18 cellular contexts compared by ENCODE assay signal in genomic region chr3:13289771-13290285, GRCh38.
A peak's percentile ranks its signal among the peaks of the same experiment; 100 is the strongest.
DNase-seq lines count a peak whose midpoint lies in the region; ATAC-seq, FAIRE-seq and TF ChIP-seq lines count a peak whose summit lies in the region.
"Had no signal": no experiment of that assay in that cellular context is flagged by ENCODE, and none has a peak within 500 bp of the region (broad histone marks: within the 10 kb centered on the region; RNA-seq: fewer than 3 reads in every experiment).

No MANE protein-coding gene starts in this region.

- no peaks in the 10 kb centered on the region for H3K79me2 ChIP-seq in H1 (ENCODE audit: control insufficient read depth in 1 of 2, insufficient read depth in 2 of 2, low read length in 2 of 2)

- no peak overlapping the region for H3K23ac ChIP-seq in H1 (ENCODE audit: insufficient read length)

- no peak overlapping the region for H2BK5ac ChIP-seq in H1 (ENCODE audit: low read depth, low read length)

- H3K4me3 Mint-ChIP-seq in progenitor cell of endocrine pancreas (ENCODE audit: low read depth): no peak overlapping the region
- H3K4me3 Mint-ChIP-seq: B cell; CD8-positive, alpha-beta T cell had no signal

- H2BK15ac ChIP-seq in H1 (ENCODE audit: low read length): no peak overlapping the region

- H2BK120ac ChIP-seq in H1 (replicated peaks; ENCODE audit: low read depth, low read length): no peak overlapping the region

- H3K9ac ChIP-seq in H1 (replicated peaks in 1 of 4; ENCODE audit: extremely low read depth in 1 of 4, low read depth in 3 of 4, low read length in 3 of 4): no peak overlapping the region
- H3K9ac ChIP-seq: BLaER1 treated with 17β-estradiol and CSF1 and Interleukin-3, amounts not matched to agents 10 nM and 100 nM had no signal

- no peak overlapping the region for H2AK5ac ChIP-seq in H1 (ENCODE audit: low read depth, low read length)

- CTCF ChIA-PET in H1 (lab: Charles Lee; ENCODE audit: partially characterized antibody): interaction anchor here (0.6 to 1.1 kb wide), 4 partner anchors 11 to 452 kb away, joined by 3 read pairs; no protein-coding TSS in a partner anchor

- no peaks in the 10 kb centered on the region for H3K79me1 ChIP-seq in H1 (ENCODE audit: low read depth, low read length)

- H3K9me3 Mint-ChIP-seq in progenitor cell of endocrine pancreas (ENCODE audit: low read depth): peaks cover 9% of the 10 kb centered on the region

- 0 out of 2 replicates have a peak overlapping the region, but pooled peaks have one; percentile 18 for H2BK12ac ChIP-seq in H1 (ENCODE audit: low read depth, low read length)

- no peak for TF ChIP-seq EP300 in H1 (IDR thresholded peaks at IDR 0.05; ENCODE audit: borderline replicate concordance in 1 of 2, low read depth in 2 of 2, low read length in 2 of 2)

- no peaks in the 10 kb centered on the region for H3K4me1 ChIP-seq in heart right ventricle
- H3K4me1 ChIP-seq in H1 (replicated peaks in 1 of 4; ENCODE audit: control insufficient read depth in 3 of 4, insufficient read depth in 4 of 4, low read length in 3 of 4): peaks cover 0 to 9% (median 6%) of the 10 kb centered on the region in 4 experiments; a peak in 4 of 7 replicates
- no peaks in the 10 kb centered on the region for H3K4me1 ChIP-seq in upper lobe of right lung
- H3K4me1 ChIP-seq: HAP-1 had no signal

- TF ChIP-seq CTCF in heart right ventricle (IDR thresholded peaks at IDR 0.05) (no peak), H1 (IDR thresholded peaks at IDR 0.05; ENCODE audit: control extremely low read depth in 1 of 3, insufficient read depth in 1 of 3, low read depth in 1 of 3, low read length in 3 of 3) (no peak), upper lobe of right lung (IDR thresholded peaks at IDR 0.05) (no peak), progenitor cell of endocrine pancreas (IDR thresholded peaks at IDR 0.05; ENCODE audit: unreplicated experiment) (no peak)

- no peak for TF ChIP-seq RAD21 in H1 (IDR thresholded peaks at IDR 0.05 in 1 of 2, conservative IDR thresholded peaks at IDR 0.05 in 1 of 2; ENCODE audit: low read depth in 2 of 2, low read length in 2 of 2)

- no peak overlapping the region for H3K4me2 ChIP-seq in H1 (ENCODE audit: insufficient read depth in 1 of 2, low read depth in 2 of 2, low read length in 2 of 2)

- ATAC-seq in Right ventricle myocardium superior (ENCODE audit: poor library complexity): no peak
- no peak for ATAC-seq in heart right ventricle
- ATAC-seq in upper lobe of right lung: peak; percentile 17
- ATAC-seq: CD8-positive, alpha-beta T cell; HepG2 had no signal

- 80 to 82% methylated on average over 9 of the region's 9 CpGs for WGBS in heart right ventricle, 2 donors
- WGBS in H1 (ENCODE audit: extremely low coverage in 1 of 2, insufficient coverage in 1 of 2, insufficient read length in 1 of 2, insufficient replicate concordance in 2 of 2, low coverage in 1 of 2, low lambda C conversion rate in 2 of 2, missing lambda C conversion rate in 1 of 2), 2 experiments: 89% methylated on average over 9 of the region's 9 CpGs; no CpG with 5 or more reads in 1 of the 2 experiments

- POLR2A ChIA-PET in H1 (lab: Charles Lee; ENCODE audit: partially characterized antibody): no interaction called here

- no peak overlapping the region for H3K56ac ChIP-seq in H1 (replicated peaks; ENCODE audit: insufficient read length, low read depth, low read length)

- H3K27ac ChIP-seq in heart right ventricle (no peak overlapping the region), H1 (ENCODE audit: low read depth, low read length) (no peak overlapping the region), upper lobe of right lung (no peak overlapping the region)
- H3K27ac ChIP-seq: BLaER1 treated with 17β-estradiol and CSF1 and Interleukin-3, amounts not matched to agents 10 nM and 100 nM had no signal

- H3K4me3 ChIP-seq in heart right ventricle (no peak overlapping the region), H1 (ENCODE audit: extremely low read depth in 1 of 4, insufficient read depth in 2 of 4, low read depth in 3 of 4, low read length in 4 of 4) (no peak overlapping the region), upper lobe of right lung (no peak overlapping the region)
- H3K4me3 ChIP-seq: BLaER1 treated with 17β-estradiol and CSF1 and Interleukin-3, amounts not matched to agents 10 nM and 100 nM; HAP-1 had no signal

- H3K23me2 ChIP-seq in H1 (ENCODE audit: low read depth, low read length): no peaks in the 10 kb centered on the region

- H3K36me3 ChIP-seq in heart right ventricle (no peaks in the 10 kb centered on the region), H1 (ENCODE audit: control insufficient read depth in 2 of 4, insufficient read depth in 4 of 4, low read length in 3 of 4) (no peaks in the 10 kb centered on the region), upper lobe of right lung (no peaks in the 10 kb centered on the region)
- H3K36me3 ChIP-seq: HAP-1 had no signal

- no peak overlapping the region for H4K91ac ChIP-seq in H1 (replicated peaks; ENCODE audit: insufficient read length, low read length)

- H3K9me3 ChIP-seq in heart right ventricle (peaks cover 0 to 12% (median 0%) of the 10 kb centered on the region in 11 donors), H1 (ENCODE audit: insufficient read depth in 2 of 2, low read depth in 1 of 2, low read length in 1 of 2) (peaks cover 0 to 6% of the 10 kb centered on the region in 2 experiments; a peak in 2 of 4 replicates), upper lobe of right lung (no peaks in the 10 kb centered on the region)

- H2BK20ac ChIP-seq in H1 (ENCODE audit: low read length): no peak overlapping the region

- H4K20me1 ChIP-seq in H1 (replicated peaks in 1 of 2; ENCODE audit: control insufficient read depth in 1 of 2, insufficient read depth in 2 of 2, low read length in 2 of 2): no peaks in the 10 kb centered on the region
- H4K20me1 ChIP-seq: BLaER1 treated with 17β-estradiol and CSF1 and Interleukin-3, amounts not matched to agents 10 nM and 100 nM had no signal

- intact Hi-C loops in Right ventricle myocardium superior (cut with DNase I): no loop called here
- intact Hi-C loops in heart right ventricle (cut with DNase I): loop anchor here in 4 of 10 donors (5.0 to 10.0 kb wide), 3 partner anchors 165 to 198 kb away; no protein-coding TSS in a partner anchor
- intact Hi-C loops in posterior vena cava (cut with DNase I): loop anchor here (2.0 to 10.0 kb wide), 2 partner anchors 41 to 195 kb away; no protein-coding TSS in a partner anchor
- intact Hi-C loops in upper lobe of right lung (cut with DNase I): no loop called here

- DNase-seq in Right ventricle myocardium superior (peak; percentile 28), heart right ventricle (no peak), H1 (ENCODE audit: low read depth in 1 of 2, low spot score in 2 of 2) (no peak), posterior vena cava (ENCODE audit: low spot score) (peak; percentile 44), upper lobe of right lung (peak; percentile 59), NCI-H2171 (lab: John Stamatoyannopoulos, UW) (no peak), progenitor cell of endocrine pancreas (ENCODE audit: low spot score, unreplicated experiment) (no peak), activated gamma-delta T cell treated with Interleukin-2 at 50 U/mL for 16 hours (no peak)
- DNase-seq: 8988T; Calu3; CD8-positive, alpha-beta T cell; DMS79 treated with DMSO at 0.1 percent for 48 hours; GF-D8; GOT3 had no signal

- no peaks in the 10 kb centered on the region for H3K4me1 Mint-ChIP-seq in progenitor cell of endocrine pancreas (ENCODE audit: low read depth)

- no peak overlapping the region for H4K5ac ChIP-seq in H1 (ENCODE audit: insufficient read length, low read depth, low read length)

- no peak overlapping the region for H3K18ac ChIP-seq in H1 (ENCODE audit: extremely low read depth, low read length)

- no peak overlapping the region for H2AFZ ChIP-seq in H1 (ENCODE audit: low read length)

- TF ChIP-seq POLR2A in H1 (IDR thresholded peaks at IDR 0.05; ENCODE audit: control extremely low read depth in 1 of 2, low read depth in 2 of 2, low read length in 2 of 2): no peak

- FAIRE-seq in H1 (lab: Jason Lieb, UNC): no peak
- FAIRE-seq: HepG2 had no signal

- H3K27me3 ChIP-seq in heart right ventricle (peaks cover 0 to 56% (median 37%) of the 10 kb centered on the region in 7 donors), H1 (replicated peaks in 1 of 4; ENCODE audit: control insufficient read depth in 3 of 4, extremely low read depth in 1 of 4, insufficient read depth in 3 of 4, low read length in 3 of 4) (no peaks in the 10 kb centered on the region; a peak in 1 of 7 replicates), upper lobe of right lung (peaks cover 33% of the 10 kb centered on the region)

- no peak overlapping the region for H3K4ac ChIP-seq in H1 (replicated peaks; ENCODE audit: insufficient read length, low read depth, low read length)

- H3K27ac Mint-ChIP-seq in progenitor cell of endocrine pancreas: no peak overlapping the region
- H3K27ac Mint-ChIP-seq: B cell; CD8-positive, alpha-beta T cell had no signal

- H3K36me3 Mint-ChIP-seq in progenitor cell of endocrine pancreas (ENCODE audit: insufficient read depth): no peaks in the 10 kb centered on the region
- H3K36me3 Mint-ChIP-seq: CD8-positive, alpha-beta T cell had no signal

- H3K27me3 Mint-ChIP-seq in progenitor cell of endocrine pancreas: peaks cover 13% of the 10 kb centered on the region

- no peak overlapping the region for H4K8ac ChIP-seq in H1 (ENCODE audit: extremely low read depth, insufficient read depth, low read length)

- no peak overlapping the region for H3K14ac ChIP-seq in H1 (ENCODE audit: insufficient read length)

TF ChIP-seq in H1, 55 proteins besides CTCF, POLR2A, EP300 and RAD21:
- TF ChIP-seq SP1 (IDR thresholded peaks at IDR 0.05; ENCODE audit: low read depth, low read length) (no peak), USF2 (IDR thresholded peaks at IDR 0.05; ENCODE audit: low read length) (no peak), CREB1 (IDR thresholded peaks at IDR 0.05) (no peak), NRF1 (IDR thresholded peaks at IDR 0.05; ENCODE audit: low read depth, low read length) (no peak), RXRA (IDR thresholded peaks at IDR 0.05; ENCODE audit: insufficient read depth, low read depth, low read length) (no peak), ZNF274 (IDR thresholded peaks at IDR 0.05; ENCODE audit: borderline replicate concordance, extremely low read depth, low read length) (no peak), JUND (IDR thresholded peaks at IDR 0.05; ENCODE audit: low read length) (no peak), POU5F1 (IDR thresholded peaks at IDR 0.05; ENCODE audit: low read depth, low read length) (no peak)

Comparison
In these comparisons a context has a peak if more than half of its experiments do, and no peak if none do; other contexts are left out.
1. DNase-seq: peak in Right ventricle myocardium superior (single experiment), posterior vena cava (single experiment) and upper lobe of right lung (single experiment); none in heart right ventricle (0 of 2), H1 (0 of 2), NCI-H2171 (single experiment), progenitor cell of endocrine pancreas (single experiment) and activated gamma-delta T cell treated with Interleukin-2 at 50 U/mL for 16 hours (single experiment).
2. intact Hi-C loops: an anchor here in posterior vena cava (2.0 to 10.0 kb wide); none called in Right ventricle myocardium superior and upper lobe of right lung.